9 cellular contexts compared by ENCODE assay signal in genomic region chr6:109092074-109092473, GRCh38. TPM values are rescaled to one million over a fixed set of nuclear protein-coding genes. Genes with fewer than 3 reads are reported as not detected.
DNase-seq lines count a peak whose midpoint lies in the region; ATAC-seq and TF ChIP-seq lines count a peak whose summit lies in the region.
"Had no signal": no experiment of that assay in that cellular context is flagged by ENCODE, and none has a peak within 500 bp of the region (broad histone marks: within the 10 kb centered on the region; RNA-seq: fewer than 3 reads in every experiment).

No MANE protein-coding gene starts in this region.

- H3K4me2 ChIP-seq in DND-41 (ENCODE audit: insufficient read depth, low read length): peak overlapping the region; percentile 82

- H4K20me1 ChIP-seq in DND-41 (ENCODE audit: insufficient read depth, low read length): no peaks in the 10 kb centered on the region

- H3K27ac Mint-ChIP-seq in T-cell: no peak overlapping the region

- POLR2A ChIA-PET in T-cell (lab: Charles Lee): interaction anchor here in 1 of 2 donors (1.2 kb wide), 1 partner anchor 10 kb away, joined by 3 read pairs; no protein-coding TSS in a partner anchor

- no peak overlapping the region for H2AFZ ChIP-seq in DND-41 (ENCODE audit: low read depth, low read length)

- H3K27ac ChIP-seq in DND-41 (ENCODE audit: low read length): no peak overlapping the region
- no peak overlapping the region for H3K27ac ChIP-seq in rectal smooth muscle tissue (ENCODE audit: low read depth, low read length)
- H3K27ac ChIP-seq: Peyer's patch had no signal

- CTCF ChIA-PET in T-cell (lab: Charles Lee): interaction anchor here (0.5 to 3.7 kb wide), 4 partner anchors 10 to 550 kb away, joined by 3 to 12 read pairs (median 6); no protein-coding TSS in a partner anchor

- ATAC-seq in DND-41 (ENCODE audit: insufficient read depth, low read depth) (no peak), T-cell (replicated peaks in 1 of 4) (no peak), HG03135 (IDR thresholded peaks at IDR 0.05; ENCODE audit: unreplicated experiment) (no peak)

- H3K36me3 ChIP-seq in DND-41 (ENCODE audit: insufficient read depth, low read length) (no peaks in the 10 kb centered on the region), rectal smooth muscle tissue (ENCODE audit: control insufficient read depth, insufficient read depth, low read length) (no peaks in the 10 kb centered on the region)
- H3K36me3 ChIP-seq: Peyer's patch had no signal

- DNase-seq in DND-41 (no peak), T-cell (no peak), fibroblast of mammary gland (ENCODE audit: low read depth) (no peak), DMS114 treated with DMSO at 0.1 percent for 48 hours (lab: John Stamatoyannopoulos, UW; ENCODE audit: unreplicated experiment) (no peak), HUDEP-2 (lab: John Stamatoyannopoulos, UW; ENCODE audit: unreplicated experiment in 76 of 76) (no peak), anterior cingulate cortex (lab: John Stamatoyannopoulos, UW) (no peak)
- DNase-seq: Peyer's patch had no signal

- H3K4me3 ChIP-seq in DND-41 (ENCODE audit: low read depth in 1 of 2, low read length in 2 of 2) (peak overlapping the region in 1 of 2 experiments; percentile 71; a peak in 1 of 4 replicates), fibroblast of mammary gland (ENCODE audit: control insufficient read depth, low read depth, low read length) (peak overlapping the region; percentile 86), rectal smooth muscle tissue (ENCODE audit: low read length) (peak overlapping the region; percentile 86)

- H3K27me3 Mint-ChIP-seq in T-cell: no peaks in the 10 kb centered on the region

- H3K9me3 Mint-ChIP-seq in T-cell: no peaks in the 10 kb centered on the region

- peak overlapping the region; percentile 56 to 90 (median 64) for H3K4me3 Mint-ChIP-seq in T-cell

- peaks cover 19% of the 10 kb centered on the region for H3K79me2 ChIP-seq in DND-41 (ENCODE audit: insufficient read depth, low read length)

- H3K9ac ChIP-seq in DND-41 (ENCODE audit: low read depth, low read length) (peak overlapping the region; percentile 75), rectal smooth muscle tissue (ENCODE audit: low read length) (no peak overlapping the region)

- no peaks in the 10 kb centered on the region for H3K36me3 Mint-ChIP-seq in T-cell

- H3K27me3 ChIP-seq in DND-41 (ENCODE audit: insufficient read depth, low read length, poor library complexity) (no peaks in the 10 kb centered on the region), rectal smooth muscle tissue (ENCODE audit: control insufficient read depth, insufficient read depth, low read length) (no peaks in the 10 kb centered on the region)
- H3K27me3 ChIP-seq: Peyer's patch had no signal

- H3K9me3 ChIP-seq in DND-41 (ENCODE audit: insufficient read depth, low read length, severe bottlenecking): no peaks in the 10 kb centered on the region
- H3K9me3 ChIP-seq: Peyer's patch had no signal

- peaks cover 61 to 72% (median 69%) of the 10 kb centered on the region in 3 donors for H3K4me1 Mint-ChIP-seq in T-cell

- TF ChIP-seq CTCF in DND-41 (IDR thresholded peaks at IDR 0.05; ENCODE audit: borderline replicate concordance, extremely low read depth, low read length, poor library complexity, severe bottlenecking) (no peak), fibroblast of mammary gland (conservative IDR thresholded peaks at IDR 0.05; ENCODE audit: control insufficient read depth, insufficient read depth, low read depth, low read length) (no peak)

- peaks cover 42% of the 10 kb centered on the region for H3K4me1 ChIP-seq in DND-41 (ENCODE audit: insufficient read depth, low read length)
- H3K4me1 ChIP-seq in rectal smooth muscle tissue (ENCODE audit: control insufficient read depth, insufficient read depth, low read length): peaks cover 5% of the 10 kb centered on the region

RNA-seq across cellular contexts. Expression of gene SESN1, which starts 2.6 kb away (rescaled TPM):
- total RNA-seq in T-cell: 10 to 100 TPM; 24.2 to 75.5 (median 33.1) TPM

RNA-seq across cellular contexts. Expression of gene CEP57L1, which starts 3.2 kb away (rescaled TPM):
- total RNA-seq in T-cell: 1 to 10 TPM; 5.2 to 7.9 (median 5.9) TPM
